ENCODE assay signal across 1 cellular context in genomic region chr16:64397945-64398508, GRCh38.
TF ChIP-seq lines count a peak whose summit lies in the region.

No MANE protein-coding gene starts in this region.

TF ChIP-seq in SK-N-SH treated with all-trans-retinoic acid at 6 μM for 48 hours, 23 proteins besides CTCF, POLR2A, EP300 and RAD21 (continued from another document):
- TF ChIP-seq PPARA (CRISPR knock-in tag; IDR thresholded peaks at IDR 0.05; ENCODE audit: borderline replicate concordance), result no peak
- TF ChIP-seq ESRRG (CRISPR knock-in tag; IDR thresholded peaks at IDR 0.05), result no peak
